15 cellular contexts compared by ENCODE assay signal in the genomic region with DNA sequence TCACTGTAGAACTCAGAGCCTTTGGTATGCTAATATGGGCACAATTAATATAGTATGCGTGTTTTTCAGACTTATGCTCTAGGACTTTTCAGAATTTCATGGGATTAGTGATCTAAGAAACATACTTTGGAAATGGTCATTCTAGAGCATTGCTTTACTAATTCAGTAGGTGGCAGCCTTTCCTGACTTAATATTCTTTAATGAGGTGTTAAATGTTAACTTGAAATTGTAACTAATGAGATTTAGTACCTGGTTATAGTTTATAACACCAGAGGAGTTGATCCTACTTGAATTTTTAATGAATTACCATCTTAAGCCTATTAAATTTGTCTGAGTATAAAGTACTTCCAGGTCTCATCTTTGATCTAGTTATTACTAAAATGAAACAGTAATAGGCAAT. TPM values are rescaled to one million over a fixed set of nuclear protein-coding genes. Genes with fewer than 3 reads are reported as not detected.
DNase-seq lines count a peak whose midpoint lies in the region; ATAC-seq, FAIRE-seq and TF ChIP-seq lines count a peak whose summit lies in the region.
"Had no signal": no experiment of that assay in that cellular context is flagged by ENCODE, and none has a peak within 500 bp of the region (broad histone marks: within the 10 kb centered on the region; RNA-seq: fewer than 3 reads in every experiment).

No MANE protein-coding gene starts in this region.

- peak; percentile 80 for FAIRE-seq in kidney (lab: Jason Lieb, UNC)
- FAIRE-seq: bronchial epithelial cell, GM18507 had no signal

- H3K4me1 ChIP-seq in Panc1 (ENCODE audit: control insufficient read depth, insufficient read depth, low read length) (no peaks in the 10 kb centered on the region), kidney (ENCODE audit: control insufficient read depth in 1 of 2, insufficient read depth in 1 of 2, low read depth in 1 of 2, low read length in 2 of 2) (no peaks in the 10 kb centered on the region)
- no peaks in the 10 kb centered on the region for H3K4me1 ChIP-seq in CD8-positive, alpha-beta memory T cell (ENCODE audit: insufficient read depth, low read length)

- CTCF ChIA-PET in Panc1 (lab: Charles Lee): no interaction called here
- CTCF ChIA-PET in CD8-positive, alpha-beta memory T cell (lab: Charles Lee): no interaction called here

- intact Hi-C loops in Panc1 (cut with micrococcal nuclease; ENCODE audit: unreplicated experiment): no loop called here
- intact Hi-C loops in kidney (cut with DNase I): no loop called here

- no peak for ATAC-seq in Panc1
- ATAC-seq: right cardiac atrium had no signal

- POLR2A ChIA-PET in Panc1 (lab: Charles Lee): no interaction called here
- POLR2A ChIA-PET in CD8-positive, alpha-beta memory T cell (lab: Charles Lee): no interaction called here

- H3K9me3 ChIP-seq in Panc1 (ENCODE audit: control insufficient read depth, insufficient read depth, low read depth, low read length) (no peaks in the 10 kb centered on the region), kidney (ENCODE audit: control insufficient read depth in 1 of 2, low read length in 2 of 2) (no peaks in the 10 kb centered on the region)
- no peaks in the 10 kb centered on the region for H3K9me3 ChIP-seq in CD8-positive, alpha-beta memory T cell (ENCODE audit: low read length)

- H3K27ac Mint-ChIP-seq in CD8-positive, alpha-beta memory T cell: no peak overlapping the region
- H3K27ac Mint-ChIP-seq: activated CD4-positive, alpha-beta memory T cell treated with anti-CD3 and anti-CD28 coated beads for 36 hours; T-helper 2 cell treated with Interferon-gamma antibody and Interleukin-4, amounts not matched to agents 5 μg/mL and 100 μg/mL, for 36 hours had no signal

- no TSS peak for BruUV-seq in Panc1 (replicated peaks; lab: Mats Ljungman, UMichigan)

- in situ Hi-C loops in Panc1 (cut with HindIII; ENCODE audit: low pct_unique_long_range_greater_than_20kb, low sequenced_read_pairs): no loop called here

- H3K4me3 ChIP-seq in Panc1 (ENCODE audit: low read depth in 2 of 2, low read length in 2 of 2) (no peak overlapping the region), kidney (ENCODE audit: low read length in 2 of 2) (no peak overlapping the region)
- no peak overlapping the region for H3K4me3 ChIP-seq in CD8-positive, alpha-beta memory T cell (ENCODE audit: low read length)

- H3K36me3 Mint-ChIP-seq in CD8-positive, alpha-beta memory T cell: peaks cover 3 to 73% (median 22%) of the 10 kb centered on the region in 3 donors

- H3K27me3 ChIP-seq in Panc1 (ENCODE audit: control insufficient read depth, insufficient read depth, low read length): no peaks in the 10 kb centered on the region
- no peaks in the 10 kb centered on the region for H3K27me3 ChIP-seq in CD8-positive, alpha-beta memory T cell (ENCODE audit: insufficient read depth, low read length, poor library complexity, severe bottlenecking)

- H3K27ac ChIP-seq in C4-2B: no peak overlapping the region
- no peak overlapping the region for H3K27ac ChIP-seq in Panc1 (ENCODE audit: low read length)
- no peak overlapping the region for H3K27ac ChIP-seq in kidney (ENCODE audit: low read depth in 2 of 2, low read length in 2 of 2)
- H3K27ac ChIP-seq in CD8-positive, alpha-beta memory T cell (ENCODE audit: low read depth, low read length): no peak overlapping the region

- H3K36me3 ChIP-seq in Panc1 (ENCODE audit: control insufficient read depth, insufficient read depth, low read length) (peaks cover 27% of the 10 kb centered on the region), kidney (ENCODE audit: control insufficient read depth in 1 of 2, insufficient read depth in 2 of 2, low read length in 2 of 2) (peaks cover 6 to 20% of the 10 kb centered on the region in 2 donors)
- peaks cover 18% of the 10 kb centered on the region for H3K36me3 ChIP-seq in CD8-positive, alpha-beta memory T cell (ENCODE audit: insufficient read depth, low read length)

- TF ChIP-seq CTCF in C4-2B (conservative IDR thresholded peaks at IDR 0.05) (peak; percentile 30), GM20000 (IDR thresholded peaks at IDR 0.05; ENCODE audit: extremely low read depth, missing control alignments) (peak; percentile 11), Panc1 (IDR thresholded peaks at IDR 0.05) (peak; percentile 36; the same call in 1 of the 2 replicates), kidney (IDR thresholded peaks at IDR 0.05; ENCODE audit: borderline replicate concordance, extremely low read depth, insufficient read depth) (no peak)

- H3K9me3 Mint-ChIP-seq in CD8-positive, alpha-beta memory T cell: no peaks in the 10 kb centered on the region
- H3K9me3 Mint-ChIP-seq: activated CD4-positive, alpha-beta memory T cell treated with anti-CD3 and anti-CD28 coated beads for 36 hours; T-helper 2 cell treated with Interferon-gamma antibody and Interleukin-4, amounts not matched to agents 5 μg/mL and 100 μg/mL, for 36 hours had no signal

- H3K4me1 Mint-ChIP-seq in CD8-positive, alpha-beta memory T cell: peaks cover 27 to 47% (median 45%) of the 10 kb centered on the region in 3 donors

- DNase-seq in GM20000 (ENCODE audit: low spot score) (no peak), Panc1 (ENCODE audit: low read depth, low spot score) (no peak), kidney (no peak), COLO668 (lab: John Stamatoyannopoulos, UW; ENCODE audit: unreplicated experiment) (no peak)
- no peak for DNase-seq in CD8-positive, alpha-beta memory T cell
- no peak for DNase-seq in effector CD4-positive, alpha-beta T cell
- DNase-seq: activated CD4-positive, alpha-beta memory T cell treated with anti-CD3 and anti-CD28 coated beads for 36 hours; activated gamma-delta T cell treated with Interleukin-2 at 50 U/mL for 16 hours; DMS79; HCEC 1CT; right cardiac atrium had no signal

- no peaks in the 10 kb centered on the region for H3K27me3 Mint-ChIP-seq in CD8-positive, alpha-beta memory T cell
- H3K27me3 Mint-ChIP-seq: activated CD4-positive, alpha-beta memory T cell treated with anti-CD3 and anti-CD28 coated beads for 36 hours had no signal

- no peak overlapping the region for H3K9ac ChIP-seq in kidney (ENCODE audit: low read length in 2 of 2)

- no peak overlapping the region for H3K4me3 Mint-ChIP-seq in CD8-positive, alpha-beta memory T cell
- H3K4me3 Mint-ChIP-seq: activated CD4-positive, alpha-beta memory T cell treated with anti-CD3 and anti-CD28 coated beads for 36 hours; T-helper 2 cell treated with Interferon-gamma antibody and Interleukin-4, amounts not matched to agents 5 μg/mL and 100 μg/mL, for 36 hours had no signal

RNA-seq across cellular contexts. Expression of a gene that starts 28.5 kb away (rescaled TPM):
- 347 TPM for total RNA-seq in Panc1 (2021; ENCODE audit: unreplicated experiment)
- polyA plus RNA-seq in Panc1 (2012; ENCODE audit: insufficient read length): 283 TPM
- 230 TPM for total RNA-seq in kidney
- 38.5 TPM for polyA plus RNA-seq in kidney (ENCODE audit: insufficient read depth, low read depth, low replicate concordance)
- total RNA-seq in CD8-positive, alpha-beta memory T cell: 100 to 1,000 TPM; 294 to 306 TPM
- polyA plus RNA-seq in CD8-positive, alpha-beta memory T cell: 299 TPM
